ENCODE assay signal across 1 cellular context in genomic region chr7:155646669-155647068, GRCh38.
TF ChIP-seq lines count a peak whose summit lies in the region.

No MANE protein-coding gene starts in this region.

TF ChIP-seq in H1, 55 proteins besides CTCF, POLR2A, EP300 and RAD21:
- TF ChIP-seq CBX8 (IDR thresholded peaks at IDR 0.05; ENCODE audit: borderline replicate concordance, low read depth, low read length) (no peak), TBP (IDR thresholded peaks at IDR 0.05; ENCODE audit: low read depth, low read length) (no peak), ATF2 (IDR thresholded peaks at IDR 0.05; ENCODE audit: low read length) (no peak), RXRA (IDR thresholded peaks at IDR 0.05; ENCODE audit: insufficient read depth, low read depth, low read length) (no peak), CHD2 (IDR thresholded peaks at IDR 0.05; ENCODE audit: low read length) (no peak), ZNF274 (IDR thresholded peaks at IDR 0.05; ENCODE audit: borderline replicate concordance, extremely low read depth, low read length) (no peak), SAP30 (IDR thresholded peaks at IDR 0.05; ENCODE audit: insufficient read depth, insufficient replicate concordance, low read length) (no peak), TAF1 (IDR thresholded peaks at IDR 0.05; ENCODE audit: low read depth, low read length) (no peak), SUZ12 (IDR thresholded peaks at IDR 0.05; ENCODE audit: low read length) (no peak), JUND (IDR thresholded peaks at IDR 0.05; ENCODE audit: low read length) (no peak), JUN (IDR thresholded peaks at IDR 0.05; ENCODE audit: low read depth, low read length) (no peak), GTF2F1 (IDR thresholded peaks at IDR 0.05; ENCODE audit: borderline replicate concordance, low read depth, low read length) (no peak)
- TF ChIP-seq, protein P1, sequence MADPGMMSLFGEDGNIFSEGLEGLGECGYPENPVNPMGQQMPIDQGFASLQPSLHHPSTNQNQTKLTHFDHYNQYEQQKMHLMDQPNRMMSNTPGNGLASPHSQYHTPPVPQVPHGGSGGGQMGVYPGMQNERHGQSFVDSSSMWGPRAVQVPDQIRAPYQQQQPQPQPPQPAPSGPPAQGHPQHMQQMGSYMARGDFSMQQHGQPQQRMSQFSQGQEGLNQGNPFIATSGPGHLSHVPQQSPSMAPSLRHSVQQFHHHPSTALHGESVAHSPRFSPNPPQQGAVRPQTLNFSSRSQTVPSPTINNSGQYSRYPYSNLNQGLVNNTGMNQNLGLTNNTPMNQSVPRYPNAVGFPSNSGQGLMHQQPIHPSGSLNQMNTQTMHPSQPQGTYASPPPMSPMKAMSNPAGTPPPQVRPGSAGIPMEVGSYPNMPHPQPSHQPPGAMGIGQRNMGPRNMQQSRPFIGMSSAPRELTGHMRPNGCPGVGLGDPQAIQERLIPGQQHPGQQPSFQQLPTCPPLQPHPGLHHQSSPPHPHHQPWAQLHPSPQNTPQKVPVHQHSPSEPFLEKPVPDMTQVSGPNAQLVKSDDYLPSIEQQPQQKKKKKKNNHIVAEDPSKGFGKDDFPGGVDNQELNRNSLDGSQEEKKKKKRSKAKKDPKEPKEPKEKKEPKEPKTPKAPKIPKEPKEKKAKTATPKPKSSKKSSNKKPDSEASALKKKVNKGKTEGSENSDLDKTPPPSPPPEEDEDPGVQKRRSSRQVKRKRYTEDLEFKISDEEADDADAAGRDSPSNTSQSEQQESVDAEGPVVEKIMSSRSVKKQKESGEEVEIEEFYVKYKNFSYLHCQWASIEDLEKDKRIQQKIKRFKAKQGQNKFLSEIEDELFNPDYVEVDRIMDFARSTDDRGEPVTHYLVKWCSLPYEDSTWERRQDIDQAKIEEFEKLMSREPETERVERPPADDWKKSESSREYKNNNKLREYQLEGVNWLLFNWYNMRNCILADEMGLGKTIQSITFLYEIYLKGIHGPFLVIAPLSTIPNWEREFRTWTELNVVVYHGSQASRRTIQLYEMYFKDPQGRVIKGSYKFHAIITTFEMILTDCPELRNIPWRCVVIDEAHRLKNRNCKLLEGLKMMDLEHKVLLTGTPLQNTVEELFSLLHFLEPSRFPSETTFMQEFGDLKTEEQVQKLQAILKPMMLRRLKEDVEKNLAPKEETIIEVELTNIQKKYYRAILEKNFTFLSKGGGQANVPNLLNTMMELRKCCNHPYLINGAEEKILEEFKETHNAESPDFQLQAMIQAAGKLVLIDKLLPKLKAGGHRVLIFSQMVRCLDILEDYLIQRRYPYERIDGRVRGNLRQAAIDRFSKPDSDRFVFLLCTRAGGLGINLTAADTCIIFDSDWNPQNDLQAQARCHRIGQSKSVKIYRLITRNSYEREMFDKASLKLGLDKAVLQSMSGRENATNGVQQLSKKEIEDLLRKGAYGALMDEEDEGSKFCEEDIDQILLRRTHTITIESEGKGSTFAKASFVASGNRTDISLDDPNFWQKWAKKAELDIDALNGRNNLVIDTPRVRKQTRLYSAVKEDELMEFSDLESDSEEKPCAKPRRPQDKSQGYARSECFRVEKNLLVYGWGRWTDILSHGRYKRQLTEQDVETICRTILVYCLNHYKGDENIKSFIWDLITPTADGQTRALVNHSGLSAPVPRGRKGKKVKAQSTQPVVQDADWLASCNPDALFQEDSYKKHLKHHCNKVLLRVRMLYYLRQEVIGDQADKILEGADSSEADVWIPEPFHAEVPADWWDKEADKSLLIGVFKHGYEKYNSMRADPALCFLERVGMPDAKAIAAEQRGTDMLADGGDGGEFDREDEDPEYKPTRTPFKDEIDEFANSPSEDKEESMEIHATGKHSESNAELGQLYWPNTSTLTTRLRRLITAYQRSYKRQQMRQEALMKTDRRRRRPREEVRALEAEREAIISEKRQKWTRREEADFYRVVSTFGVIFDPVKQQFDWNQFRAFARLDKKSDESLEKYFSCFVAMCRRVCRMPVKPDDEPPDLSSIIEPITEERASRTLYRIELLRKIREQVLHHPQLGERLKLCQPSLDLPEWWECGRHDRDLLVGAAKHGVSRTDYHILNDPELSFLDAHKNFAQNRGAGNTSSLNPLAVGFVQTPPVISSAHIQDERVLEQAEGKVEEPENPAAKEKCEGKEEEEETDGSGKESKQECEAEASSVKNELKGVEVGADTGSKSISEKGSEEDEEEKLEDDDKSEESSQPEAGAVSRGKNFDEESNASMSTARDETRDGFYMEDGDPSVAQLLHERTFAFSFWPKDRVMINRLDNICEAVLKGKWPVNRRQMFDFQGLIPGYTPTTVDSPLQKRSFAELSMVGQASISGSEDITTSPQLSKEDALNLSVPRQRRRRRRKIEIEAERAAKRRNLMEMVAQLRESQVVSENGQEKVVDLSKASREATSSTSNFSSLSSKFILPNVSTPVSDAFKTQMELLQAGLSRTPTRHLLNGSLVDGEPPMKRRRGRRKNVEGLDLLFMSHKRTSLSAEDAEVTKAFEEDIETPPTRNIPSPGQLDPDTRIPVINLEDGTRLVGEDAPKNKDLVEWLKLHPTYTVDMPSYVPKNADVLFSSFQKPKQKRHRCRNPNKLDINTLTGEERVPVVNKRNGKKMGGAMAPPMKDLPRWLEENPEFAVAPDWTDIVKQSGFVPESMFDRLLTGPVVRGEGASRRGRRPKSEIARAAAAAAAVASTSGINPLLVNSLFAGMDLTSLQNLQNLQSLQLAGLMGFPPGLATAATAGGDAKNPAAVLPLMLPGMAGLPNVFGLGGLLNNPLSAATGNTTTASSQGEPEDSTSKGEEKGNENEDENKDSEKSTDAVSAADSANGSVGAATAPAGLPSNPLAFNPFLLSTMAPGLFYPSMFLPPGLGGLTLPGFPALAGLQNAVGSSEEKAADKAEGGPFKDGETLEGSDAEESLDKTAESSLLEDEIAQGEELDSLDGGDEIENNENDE (IDR thresholded peaks at IDR 0.05; ENCODE audit: insufficient replicate concordance, low read length): no peak
